1 cellular context compared by ENCODE assay signal in genomic region chr5:59685131-59685530, GRCh38.
TF ChIP-seq lines count a peak whose summit lies in the region.

No MANE protein-coding gene starts in this region.

TF ChIP-seq in GM23338, 12 proteins besides CTCF, POLR2A, EP300 and RAD21 (continued from another document):
- TF ChIP-seq EZH2 (IDR thresholded peaks at IDR 0.05; ENCODE audit: low read depth, unreplicated experiment), result no peak
